8 cellular contexts compared by ENCODE assay signal in the genomic region with DNA sequence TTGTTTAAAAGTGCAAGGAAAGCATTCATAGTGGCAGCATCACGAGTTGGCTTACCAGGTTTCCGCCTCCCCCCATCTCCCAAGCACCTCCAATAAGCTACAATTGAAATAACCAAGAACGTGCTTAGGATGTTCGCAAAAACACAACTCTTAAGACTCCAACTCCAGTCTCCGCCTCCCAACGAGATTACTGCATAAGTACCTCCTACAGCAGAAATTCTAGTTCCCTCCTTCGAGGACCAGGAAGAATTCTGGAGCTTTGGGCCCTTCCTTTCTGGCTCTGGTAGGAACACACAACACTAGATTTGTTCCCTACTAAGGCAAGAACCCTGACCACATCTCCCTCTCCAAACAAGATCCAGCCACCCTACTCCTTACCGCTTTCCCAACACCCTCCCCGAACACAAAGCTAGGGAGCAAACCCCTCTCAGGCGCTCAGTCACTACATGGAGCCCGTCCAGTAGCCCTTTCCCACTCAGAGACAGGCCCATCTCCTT. TPM values are rescaled to one million over a fixed set of nuclear protein-coding genes. Genes with fewer than 3 reads are reported as not detected.
A peak's percentile ranks its signal among the peaks of the same experiment; 100 is the strongest.
DNase-seq lines count a peak whose midpoint lies in the region; ATAC-seq and TF ChIP-seq lines count a peak whose summit lies in the region.

No MANE protein-coding gene starts in this region.

- H4K20me1 ChIP-seq in osteoblast (ENCODE audit: insufficient read depth, low read length): peaks cover 22% of the 10 kb centered on the region

- peak overlapping the region; percentile 93 for H3K27ac ChIP-seq in osteoblast (ENCODE audit: low read depth, low read length)

- H3K79me2 ChIP-seq in osteoblast (ENCODE audit: insufficient read depth, low read length): peaks cover 67% of the 10 kb centered on the region

- H3K36me3 Mint-ChIP-seq in activated T-helper 2 cell treated with anti-CD3 and anti-CD28 coated beads, Interferon-gamma antibody, Interleukin-2, Interleukin-4, amounts not matched to agents 10 μg/mL and 5 μg/mL and 100 μg/mL, durations not matched to agents 14 hours and 24 hours and 36 hours (ENCODE audit: low read depth): peaks cover 19% of the 10 kb centered on the region

- H3K4me1 ChIP-seq in osteoblast (ENCODE audit: insufficient read depth, low read length): peaks cover 47% of the 10 kb centered on the region

- DNase-seq in SHP77 treated with DMSO at 0.1 percent for 48 hours (lab: John Stamatoyannopoulos, UW) (peak; percentile 41), SHP77 (lab: John Stamatoyannopoulos, UW) (no peak), NCI-H82 (lab: John Stamatoyannopoulos, UW) (peak; percentile 86), foreskin fibroblast (peak; percentile 66 to 84), osteoblast (ENCODE audit: insufficient read length, low spot score, missing footprints) (no peak), iPS-NIHi7 (ENCODE audit: extremely low spot score) (no peak)
- DNase-seq in activated T-helper 2 cell treated with anti-CD3 and anti-CD28 coated beads, Interferon-gamma antibody, Interleukin-2, Interleukin-4, amounts not matched to agents 10 μg/mL and 5 μg/mL and 100 μg/mL, durations not matched to agents 14 hours and 24 hours and 36 hours (ENCODE audit: low spot score): peak; percentile 26

- no peaks in the 10 kb centered on the region for H3K36me3 ChIP-seq in osteoblast (ENCODE audit: insufficient read depth, low read length)

- no peak for ATAC-seq in HG03469 (IDR thresholded peaks at IDR 0.05; ENCODE audit: unreplicated experiment)

- no peaks in the 10 kb centered on the region for H3K9me3 ChIP-seq in osteoblast (ENCODE audit: low read depth, low read length)

- H3K27me3 Mint-ChIP-seq in activated T-helper 2 cell treated with anti-CD3 and anti-CD28 coated beads, Interferon-gamma antibody, Interleukin-2, Interleukin-4, amounts not matched to agents 10 μg/mL and 5 μg/mL and 100 μg/mL, durations not matched to agents 14 hours and 24 hours and 36 hours (ENCODE audit: low read depth): no peaks in the 10 kb centered on the region

- H3K4me1 Mint-ChIP-seq in activated T-helper 2 cell treated with anti-CD3 and anti-CD28 coated beads, Interferon-gamma antibody, Interleukin-2, Interleukin-4, amounts not matched to agents 10 μg/mL and 5 μg/mL and 100 μg/mL, durations not matched to agents 14 hours and 24 hours and 36 hours (ENCODE audit: low read depth): peaks cover 41% of the 10 kb centered on the region

- H3K4me2 ChIP-seq in osteoblast (ENCODE audit: insufficient read depth, low read length): peak overlapping the region; percentile 100

- TF ChIP-seq CTCF in foreskin fibroblast (IDR thresholded peaks at IDR 0.05; ENCODE audit: low read depth, low read length) (no peak), osteoblast (IDR thresholded peaks at IDR 0.05; ENCODE audit: extremely low read depth, low read depth, low read length) (no peak)

- H3K4me3 ChIP-seq in foreskin fibroblast (ENCODE audit: low read depth in 1 of 2, low read length in 2 of 2) (peak overlapping the region; percentile 94 to 99), osteoblast (ENCODE audit: insufficient read depth, low read length) (peak overlapping the region; percentile 99)

- H3K9me3 Mint-ChIP-seq in activated T-helper 2 cell treated with anti-CD3 and anti-CD28 coated beads, Interferon-gamma antibody, Interleukin-2, Interleukin-4, amounts not matched to agents 10 μg/mL and 5 μg/mL and 100 μg/mL, durations not matched to agents 14 hours and 24 hours and 36 hours: no peaks in the 10 kb centered on the region

- intact Hi-C loops in activated T-helper 2 cell treated with anti-CD3 and anti-CD28 coated beads, Interferon-gamma antibody, Interleukin-2, Interleukin-4, amounts not matched to agents 10 μg/mL and 5 μg/mL and 100 μg/mL, durations not matched to agents 14 hours and 24 hours and 36 hours (cut with micrococcal nuclease): loop anchor here (1.0 to 10.0 kb wide), 7 partner anchors 20 to 490 kb away; a partner anchor contains a TSS

- H2AFZ ChIP-seq in osteoblast (ENCODE audit: low read length): peak overlapping the region; percentile 86

- H3K27me3 ChIP-seq in osteoblast (ENCODE audit: insufficient read depth, low read length): no peaks in the 10 kb centered on the region

- H3K4me3 Mint-ChIP-seq in activated T-helper 2 cell treated with anti-CD3 and anti-CD28 coated beads, Interferon-gamma antibody, Interleukin-2, Interleukin-4, amounts not matched to agents 10 μg/mL and 5 μg/mL and 100 μg/mL, durations not matched to agents 14 hours and 24 hours and 36 hours (ENCODE audit: low read depth): peak overlapping the region; percentile 97

- H3K27ac Mint-ChIP-seq in activated T-helper 2 cell treated with anti-CD3 and anti-CD28 coated beads, Interferon-gamma antibody, Interleukin-2, Interleukin-4, amounts not matched to agents 10 μg/mL and 5 μg/mL and 100 μg/mL, durations not matched to agents 14 hours and 24 hours and 36 hours: peak overlapping the region; percentile 97

RNA-seq across cellular contexts. Expression of a gene that starts 0.7 kb away (rescaled TPM):
- 23.3 and 25.0 TPM in 2 replicates for total RNA-seq in activated T-helper 2 cell treated with anti-CD3 and anti-CD28 coated beads, Interferon-gamma antibody, Interleukin-2, Interleukin-4, amounts not matched to agents 10 μg/mL and 5 μg/mL and 100 μg/mL, durations not matched to agents 14 hours and 24 hours and 36 hours
- 53.6 and 69.1 TPM in 2 replicates for total RNA-seq in osteoblast

Comparison
In these comparisons a context has a peak if more than half of its experiments do, and no peak if none do; other contexts are left out.
1. DNase-seq: peak in SHP77 treated with DMSO at 0.1 percent for 48 hours (single experiment), NCI-H82 (single experiment), activated T-helper 2 cell treated with anti-CD3 and anti-CD28 coated beads, Interferon-gamma antibody, Interleukin-2, Interleukin-4, amounts not matched to agents 10 μg/mL and 5 μg/mL and 100 μg/mL, durations not matched to agents 14 hours and 24 hours and 36 hours (single experiment) and foreskin fibroblast (2 of 2); none in SHP77 (0 of 2), osteoblast (single experiment) and iPS-NIHi7 (single experiment).